8 cellular contexts compared by ENCODE assay signal in the genomic region with DNA sequence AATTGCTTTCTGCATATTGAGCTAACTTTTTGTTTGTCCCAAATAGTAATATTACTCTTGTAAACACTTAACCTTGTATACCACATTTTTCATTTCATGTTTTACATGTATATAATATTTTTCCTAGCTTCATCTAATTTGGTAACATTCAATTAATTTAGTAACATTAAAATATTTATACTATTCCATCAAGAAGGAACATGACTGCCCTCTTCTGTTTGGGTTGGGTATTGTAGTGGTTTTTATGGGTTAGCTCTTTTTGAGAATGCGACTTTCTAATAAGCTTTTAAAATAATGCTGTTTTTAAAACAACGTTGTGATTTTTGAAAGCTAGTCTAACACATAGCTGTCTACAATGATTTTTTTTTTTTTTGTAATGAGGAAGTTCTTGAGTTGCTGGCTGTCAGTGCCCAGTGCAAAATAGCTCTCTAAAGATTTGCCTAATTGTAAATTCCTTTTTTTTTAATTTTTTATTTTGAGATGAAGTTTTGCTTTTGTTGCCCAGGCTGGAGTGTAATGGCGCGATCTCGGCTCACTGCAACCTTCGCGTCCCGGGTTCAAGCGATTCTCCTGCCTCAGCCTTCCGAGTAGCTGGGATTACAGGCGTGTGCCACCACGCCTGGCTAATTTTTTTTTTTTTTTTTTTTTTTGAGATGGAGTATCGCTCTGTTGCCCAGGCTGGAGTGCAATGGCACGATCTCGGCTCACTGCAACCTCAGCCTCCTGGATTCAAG. TPM values are rescaled to one million over a fixed set of nuclear protein-coding genes. Genes with fewer than 3 reads are reported as not detected.
DNase-seq lines count a peak whose midpoint lies in the region; ATAC-seq and TF ChIP-seq lines count a peak whose summit lies in the region.
"Not testable (repeated sequence)": the region's sequence is repeated elsewhere in the genome, so short reads cannot be mapped to it uniquely, and the experiment has no call there.

No MANE protein-coding gene starts in this region.

- H3K36me3 Mint-ChIP-seq in T-cell (peaks cover 45% of the 10 kb centered on the region), naive B cell (peaks cover 18 to 26% of the 10 kb centered on the region in 2 donors)

- not testable (repeated sequence) for H3K9me3 Mint-ChIP-seq in T-cell, naive B cell

- H3K4me3 ChIP-seq in astrocyte of the cerebellum (ENCODE audit: low read depth, low read length); foreskin fibroblast (ENCODE audit: low read depth in 1 of 2, low read length in 2 of 2); transverse colon: not testable (repeated sequence)

- POLR2A ChIA-PET in T-cell (lab: Charles Lee), result interaction anchor here (0.6 to 1.6 kb wide), 25 partner anchors 9 to 417 kb away, joined by 3 to 14 read pairs (median 4); partner anchors contain the start of genes GOLPH3 (in 1 of the 2) and ZFR (in 1 of the 2)

- TF ChIP-seq EP300 in transverse colon (IDR thresholded peaks at IDR 0.05; ENCODE audit: low read depth), result not testable (repeated sequence)

- H3K4me1 Mint-ChIP-seq in T-cell, result peaks cover 72 to 75% (median 74%) of the 10 kb centered on the region in 3 donors
- peaks cover 19 to 52% (median 44%) of the 10 kb centered on the region in 3 donors for H3K4me1 Mint-ChIP-seq in naive B cell

- H3K4me3 Mint-ChIP-seq in T-cell (peak overlapping the region in 2 of 3 donors; percentile 35 to 43), naive B cell (peak overlapping the region in 1 of 8 donors; percentile 41)

- DNase-seq in DMS53 (lab: John Stamatoyannopoulos, UW) (peak; percentile 57), KG1 (lab: John Stamatoyannopoulos, UW) (peak; percentile 9), NCI-H446 treated with DMSO at 0.1 percent for 48 hours (lab: John Stamatoyannopoulos, UW) (peak; percentile 76), T-cell (peak in 14 of 34 experiments; percentile 9 to 59 (median 34)), astrocyte of the cerebellum (ENCODE audit: low read depth) (peak; percentile 68), foreskin fibroblast (peak; percentile 30 to 80), naive B cell (peak; percentile 59)
- not testable (repeated sequence) for DNase-seq in transverse colon

- not testable (repeated sequence) for H3K9me3 ChIP-seq in transverse colon

- in situ Hi-C loops in astrocyte of the cerebellum (cut with HindIII; ENCODE audit: low sequenced_read_pairs), result not testable (repeated sequence)
- in situ Hi-C loops in transverse colon (cut with MboI; ENCODE audit: low pct_ligation_motif_present in 1 of 4, low pct_unique_long_range_greater_than_20kb in 1 of 4, low sequenced_read_pairs in 3 of 4), result loop anchor here in 2 of 4 donors (5.0 to 25.0 kb wide), 2 partner anchors 103 to 353 kb away; no protein-coding TSS in a partner anchor

- TF ChIP-seq CTCF in astrocyte of the cerebellum (IDR thresholded peaks at IDR 0.05; ENCODE audit: low read depth, low read length, missing control alignments) (peak; percentile 53), foreskin fibroblast (IDR thresholded peaks at IDR 0.05; ENCODE audit: low read depth, low read length) (peak; percentile 48), transverse colon (IDR thresholded peaks at IDR 0.05) (peak; percentile 72 to 83 (median 82))

- not testable (repeated sequence) for TF ChIP-seq POLR2A in transverse colon (IDR thresholded peaks at IDR 0.05)

- intact Hi-C loops in transverse colon (cut with DNase I; ENCODE audit: low total_unique reads), result not testable (repeated sequence)

- WGBS in transverse colon (ENCODE audit: low coverage in 1 of 2), 2 donors, result 75 to 79% methylated on average over 11 to 15 of the region's 15 CpGs

- H3K4me1 ChIP-seq in transverse colon, result peaks cover 9 to 44% (median 14%) of the 10 kb centered on the region in 4 donors

- H3K36me3 ChIP-seq in transverse colon, result peaks cover 0 to 39% (median 16%) of the 10 kb centered on the region in 4 donors

- H3K27me3 ChIP-seq in transverse colon, result not testable (repeated sequence)

- ATAC-seq in T-cell (replicated peaks in 1 of 4); naive B cell (ENCODE audit: low read depth in 2 of 2): not testable (repeated sequence)

- peak overlapping the region; percentile 52 to 69 for H3K27ac Mint-ChIP-seq in T-cell
- peak overlapping the region in 5 of 6 donors; percentile 32 to 82 (median 60) for H3K27ac Mint-ChIP-seq in naive B cell

- not testable (repeated sequence) for H3K27me3 Mint-ChIP-seq in T-cell, naive B cell

- CTCF ChIA-PET in T-cell (lab: Charles Lee), result interaction anchor here (0.6 to 2.9 kb wide), 62 partner anchors 9 to 952 kb away, joined by 3 to 187 read pairs (median 4); partner anchors contain the start of genes MTMR12 (in 1 of the 2) and ZFR (in 1 of the 2)

- not testable (repeated sequence) for H3K27ac ChIP-seq in transverse colon

RNA-seq across cellular contexts. Expression of gene SUB1, which starts 4.9 kb away (rescaled TPM):
- 100 to 1,000 TPM; 178 to 339 (median 203) TPM for total RNA-seq in T-cell
- 100 to 1,000 TPM; 393 to 545 (median 438) TPM for polyA plus RNA-seq in naive B cell (ENCODE audit: low read depth in 6 of 6)
- 100 to 1,000 TPM in 1 of 4 donors, 10 to 100 TPM in 3; 30.3 to 126 (median 78.8) TPM for total RNA-seq in transverse colon
